Comparison of ENCODE assay signal across 8 cellular contexts in genomic region chr9:128503870-128504269, GRCh38. TPM values are rescaled to one million over a fixed set of nuclear protein-coding genes. Genes with fewer than 3 reads are reported as not detected.
DNase-seq lines count a peak whose midpoint lies in the region; ATAC-seq and TF ChIP-seq lines count a peak whose summit lies in the region.

No MANE protein-coding gene starts in this region.

- no peak for TF ChIP-seq CTCF in GM13977 (IDR thresholded peaks at IDR 0.05; ENCODE audit: extremely low read depth, insufficient read depth, missing control alignments)
- no peak for TF ChIP-seq CTCF in PC-3 (conservative IDR thresholded peaks at IDR 0.05; ENCODE audit: low read depth, low read length)
- no peak for TF ChIP-seq CTCF in neural cell (IDR thresholded peaks at IDR 0.05; ENCODE audit: poor library complexity, severe bottlenecking)

- no peaks in the 10 kb centered on the region for H4K20me1 ChIP-seq in PC-3 (ENCODE audit: low read length)
- no peaks in the 10 kb centered on the region for H4K20me1 ChIP-seq in neural cell (ENCODE audit: insufficient read depth)

- H3K27ac ChIP-seq in PC-3 (ENCODE audit: low read length) (no peak overlapping the region), neural cell (ENCODE audit: low read length) (no peak overlapping the region)

- DNase-seq in GM13977 (ENCODE audit: low spot score) = peak; percentile 47
- DNase-seq in PC-3 = no peak
- DNase-seq in effector memory CD8-positive, alpha-beta T cell = no peak
- no peak for DNase-seq in NCI-H1436 treated with DMSO at 0.1 percent for 48 hours (lab: John Stamatoyannopoulos, UW)
- DNase-seq in globus pallidus (ENCODE audit: low spot score) = no peak
- no peak for DNase-seq in SW 1271 (lab: John Stamatoyannopoulos, UW)

- no peaks in the 10 kb centered on the region for H3K36me3 ChIP-seq in PC-3 (ENCODE audit: low read depth, low read length)
- H3K36me3 ChIP-seq in neural cell (ENCODE audit: insufficient read depth, low read length) = no peaks in the 10 kb centered on the region

- in situ Hi-C loops in GM13977 (cut with MboI; ENCODE audit: low pct_unique_long_range_greater_than_20kb, low sequenced_read_pairs, unreplicated experiment) = no loop called here

- H3K79me2 ChIP-seq in PC-3 (ENCODE audit: low read length) (peaks cover 24% of the 10 kb centered on the region), neural cell (replicated peaks; ENCODE audit: insufficient read depth, low read length) (peaks cover 8% of the 10 kb centered on the region)

- TF ChIP-seq EP300 in neural cell (conservative IDR thresholded peaks at IDR 0.05; ENCODE audit: poor library complexity, severe bottlenecking) = no peak

- peak overlapping the region; percentile 88 for H3K4me3 ChIP-seq in PC-3 (ENCODE audit: low read length)
- peak overlapping the region; percentile 99 for H3K4me3 ChIP-seq in neural cell (ENCODE audit: low read length)

- H3K4me1 Mint-ChIP-seq in effector memory CD8-positive, alpha-beta T cell (ENCODE audit: low read depth in 2 of 2) = peaks cover 8 to 10% of the 10 kb centered on the region in 2 donors

- ATAC-seq in PC-3 (peak; percentile 31; the same call in 1 of the 2 replicates), GM18867 (IDR thresholded peaks at IDR 0.05; ENCODE audit: unreplicated experiment) (no peak)
- no peak for ATAC-seq in effector memory CD8-positive, alpha-beta T cell (replicated peaks)

- H3K9me3 ChIP-seq in PC-3 (ENCODE audit: low read length) (no peaks in the 10 kb centered on the region), neural cell (ENCODE audit: low read length) (no peaks in the 10 kb centered on the region)

- H3F3A ChIP-seq in PC-3 (ENCODE audit: low read length, unreplicated experiment) (no peaks in the 10 kb centered on the region), neural cell (ENCODE audit: insufficient read depth, low read length, poor library complexity, severe bottlenecking) (no peaks in the 10 kb centered on the region)

- no peak for TF ChIP-seq RAD21 in neural cell (conservative IDR thresholded peaks at IDR 0.05)

- peaks cover 22% of the 10 kb centered on the region; the same call in 1 of the 2 replicates for H3K4me1 ChIP-seq in PC-3 (ENCODE audit: insufficient read depth, low read length)

- H3K27me3 Mint-ChIP-seq in effector memory CD8-positive, alpha-beta T cell = no peaks in the 10 kb centered on the region

- H3K4me2 ChIP-seq in PC-3 (ENCODE audit: low read length) (peak overlapping the region; percentile 86), neural cell (ENCODE audit: low read length) (peak overlapping the region; percentile 69)

- BruUV-seq in PC-3 (replicated peaks; lab: Mats Ljungman, UMichigan) = no TSS peak

- H3K9ac ChIP-seq in PC-3 (ENCODE audit: low read length) (peak overlapping the region; percentile 82), neural cell (ENCODE audit: low read length) (no peak overlapping the region)

- H3K4me3 Mint-ChIP-seq in effector memory CD8-positive, alpha-beta T cell = peak overlapping the region; percentile 98 to 99

- H2AFZ ChIP-seq in PC-3 (ENCODE audit: low read length) (peak overlapping the region; percentile 82), neural cell (ENCODE audit: low read depth, low read length) (peak overlapping the region; percentile 81)

- no peaks in the 10 kb centered on the region for H3K27me3 ChIP-seq in PC-3 (ENCODE audit: low read length)
- no peaks in the 10 kb centered on the region for H3K27me3 ChIP-seq in neural cell (ENCODE audit: insufficient read depth, low read depth, low read length)

- H3K27ac Mint-ChIP-seq in effector memory CD8-positive, alpha-beta T cell = no peak overlapping the region

- POLR2A ChIA-PET in PC-3 (lab: Charles Lee; ENCODE audit: unreplicated experiment) = no interaction called here

- peaks cover 32% of the 10 kb centered on the region for H3K36me3 Mint-ChIP-seq in effector memory CD8-positive, alpha-beta T cell (ENCODE audit: insufficient read depth)

- H3K9me2 ChIP-seq in PC-3 (replicated peaks; ENCODE audit: low read length) (no peaks in the 10 kb centered on the region), neural cell (ENCODE audit: insufficient read depth, low read length) (no peaks in the 10 kb centered on the region)

- CTCF ChIA-PET in PC-3 (lab: Charles Lee) = no interaction called here

- intact Hi-C loops in PC-3 (cut with micrococcal nuclease) = loop anchor here (10.0 kb wide), 1 partner anchor 51 kb away; the partner anchor contains the start of gene SPTAN1

- H3K9me3 Mint-ChIP-seq in effector memory CD8-positive, alpha-beta T cell = no peaks in the 10 kb centered on the region

TF ChIP-seq in neural cell, 6 proteins besides CTCF, POLR2A, EP300 and RAD21:
- TF ChIP-seq MXI1 (conservative IDR thresholded peaks at IDR 0.05; ENCODE audit: poor library complexity, severe bottlenecking) = no peak
- no peak for TF ChIP-seq SMC3 (conservative IDR thresholded peaks at IDR 0.05; ENCODE audit: poor library complexity)
- TF ChIP-seq TAF1 (IDR thresholded peaks at IDR 0.05; ENCODE audit: low read depth) = no peak
- TF ChIP-seq REST (IDR thresholded peaks at IDR 0.05; ENCODE audit: borderline replicate concordance) = no peak
- no peak for TF ChIP-seq EZH2 (IDR thresholded peaks at IDR 0.05; ENCODE audit: borderline replicate concordance, insufficient read depth, low read length, poor library complexity, severe bottlenecking)
- TF ChIP-seq POLR2AphosphoS5 (IDR thresholded peaks at IDR 0.05) = no peak

RNA-seq across cellular contexts. Expression of gene GLE1, which starts 0.6 kb away (rescaled TPM):
- total RNA-seq in PC-3 (2014; rRNA removed) = 27.0 and 39.0 TPM in 2 replicates
- polyA plus RNA-seq in neural cell = 29.6 and 33.2 TPM in 2 replicates
- 39.9 and 41.6 TPM in 2 replicates for polyA minus RNA-seq in neural cell

RNA-seq across cellular contexts. Expression of gene ODF2, which starts 48.1 kb away (rescaled TPM):
- 31.2 and 35.0 TPM in 2 replicates for total RNA-seq in PC-3 (2014; rRNA removed)
- polyA plus RNA-seq in neural cell = 39.3 and 40.4 TPM in 2 replicates
- 26.3 and 31.1 TPM in 2 replicates for polyA minus RNA-seq in neural cell

RNA-seq across cellular contexts. Expression of gene SPTAN1, which starts 48.5 kb away (rescaled TPM):
- total RNA-seq in PC-3 (2014; rRNA removed) = 221 and 251 TPM in 2 replicates
- polyA plus RNA-seq in neural cell = 287 and 353 TPM in 2 replicates
- 653 and 675 TPM in 2 replicates for polyA minus RNA-seq in neural cell
